ENCODE assay signal across 1 cellular context in the genomic region with DNA sequence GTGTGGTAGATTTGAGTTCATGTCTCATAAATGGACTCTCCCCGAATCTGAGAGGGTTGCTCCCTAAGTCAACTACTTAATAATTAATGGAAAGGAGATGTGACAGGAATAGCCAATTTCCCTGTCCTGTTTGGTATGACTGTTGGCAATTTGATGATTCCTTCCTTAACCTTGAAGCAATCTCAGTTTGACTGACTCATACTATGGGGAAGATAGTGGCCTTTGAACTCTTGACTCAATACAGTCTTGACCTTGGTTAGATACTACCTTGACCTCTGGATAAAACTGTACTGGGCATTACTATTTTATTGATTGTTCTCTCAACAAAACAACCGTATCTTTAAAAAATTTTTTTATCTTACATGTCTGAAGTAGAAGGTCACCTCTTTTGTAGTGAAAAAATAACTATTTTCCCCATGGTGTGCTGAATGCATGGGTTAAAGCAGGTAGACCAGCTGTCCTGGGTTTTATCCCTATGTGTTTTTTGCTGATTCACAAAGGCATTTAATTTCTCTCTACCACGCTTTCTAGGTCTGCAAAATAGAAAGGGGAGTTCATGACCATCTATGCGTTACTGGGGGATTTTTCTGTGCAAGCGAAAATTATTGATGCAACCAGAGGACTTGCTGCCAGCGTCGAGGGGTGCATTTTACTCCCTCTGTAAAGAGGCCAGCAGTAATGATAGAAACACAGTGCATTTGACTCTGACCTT.
A peak's percentile ranks its signal among the peaks of the same experiment; 100 is the strongest.
TF ChIP-seq lines count a peak whose summit lies in the region.

No MANE protein-coding gene starts in this region.

TF ChIP-seq in GM12878, 131 proteins besides CTCF, POLR2A, EP300 and RAD21 (continued from another document):
- peak; percentile 78; the same call in 1 of the 2 replicates for TF ChIP-seq ZNF217 (IDR thresholded peaks at IDR 0.05)
- TF ChIP-seq ZZZ3 (IDR thresholded peaks at IDR 0.05; ENCODE audit: control insufficient read depth, insufficient read length, low read depth): no peak
- TF ChIP-seq MLLT1 (IDR thresholded peaks at IDR 0.05): no peak
- no peak for TF ChIP-seq HSF1 (IDR thresholded peaks at IDR 0.05; ENCODE audit: low read depth, low read length)
- TF ChIP-seq RELA (IDR thresholded peaks at IDR 0.05; ENCODE audit: borderline replicate concordance, partially characterized antibody): peak; percentile 69
- TF ChIP-seq SPI1 (IDR thresholded peaks at IDR 0.05; ENCODE audit: borderline replicate concordance, insufficient read depth, low read depth, low read length): no peak
- TF ChIP-seq POLR2AphosphoS5 (IDR thresholded peaks at IDR 0.05; ENCODE audit: low read length): 0 out of 2 replicates have a peak, but pooled peaks have one; percentile 15
- peak; percentile 36; the same call in 1 of the 2 replicates for TF ChIP-seq MTA2 (IDR thresholded peaks at IDR 0.05; ENCODE audit: low read depth)
